ENCODE assay signal across 1 cellular context in the genomic region with DNA sequence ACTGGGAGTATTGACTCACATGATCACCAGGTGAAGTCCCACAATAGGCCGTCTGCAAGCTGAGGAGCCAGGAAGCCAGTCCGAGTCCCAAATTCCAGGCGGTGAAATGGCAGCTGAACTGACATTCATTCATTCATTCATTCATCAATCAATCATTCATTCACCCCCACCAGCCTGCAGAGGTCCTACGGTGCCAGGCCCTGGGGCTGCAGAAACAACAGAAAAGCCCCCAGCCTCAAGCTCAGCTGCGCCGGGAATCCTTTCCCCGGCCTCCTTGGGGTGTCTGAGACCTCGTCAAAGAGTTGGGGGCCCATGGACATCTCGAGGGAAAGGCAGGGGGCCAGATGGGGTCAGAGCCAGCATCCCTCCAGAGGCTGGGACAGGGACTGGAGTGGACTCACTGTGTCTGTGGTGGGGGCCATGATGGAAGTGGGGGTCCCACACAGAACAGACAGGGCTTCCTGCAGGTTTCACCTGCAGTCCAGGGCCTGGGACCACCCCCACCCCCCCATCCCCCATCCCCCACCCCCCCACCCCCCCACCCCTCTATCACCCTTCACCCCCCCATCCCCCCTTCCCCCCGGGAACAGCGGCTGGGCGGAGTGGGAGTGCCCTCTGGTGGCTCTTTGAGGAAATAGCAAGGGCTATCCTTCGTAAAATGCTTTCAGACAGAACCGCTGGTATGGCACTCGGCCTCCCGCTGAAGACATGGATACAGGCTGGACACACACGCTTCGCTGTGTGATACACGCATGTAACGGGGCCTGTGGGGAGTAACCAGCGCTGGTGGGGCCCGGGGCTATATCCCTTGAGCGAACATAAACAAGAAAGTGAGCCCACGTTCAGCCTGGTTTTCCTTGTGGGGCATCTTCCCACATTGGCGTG.
TF ChIP-seq lines count a peak whose summit lies in the region.

No MANE protein-coding gene starts in this region.

TF ChIP-seq in GM12878, 131 proteins besides CTCF, POLR2A, EP300 and RAD21 (continued from another document):
- TF ChIP-seq RB1 (IDR thresholded peaks at IDR 0.05; ENCODE audit: borderline replicate concordance) (no peak), SMC3 (IDR thresholded peaks at IDR 0.05; ENCODE audit: borderline replicate concordance, low read length) (peak; percentile 62; the same call in 1 of the 2 replicates), KDM1A (IDR thresholded peaks at IDR 0.05; ENCODE audit: borderline replicate concordance) (no peak), RELA (IDR thresholded peaks at IDR 0.05; ENCODE audit: borderline replicate concordance, partially characterized antibody) (no peak), YY1 (IDR thresholded peaks at IDR 0.05; ENCODE audit: low read depth, low read length) (peak; percentile 37; the same call in 1 of the 2 replicates), SUZ12 (IDR thresholded peaks at IDR 0.05; ENCODE audit: unreplicated experiment) (no peak), LARP7 (IDR thresholded peaks at IDR 0.05) (no peak), CHD2 (IDR thresholded peaks at IDR 0.05; ENCODE audit: borderline replicate concordance, low read depth, low read length) (peak; percentile 66; the same call in 1 of the 2 replicates), SMAD5 (IDR thresholded peaks at IDR 0.05; ENCODE audit: low read depth) (no peak), BMI1 (IDR thresholded peaks at IDR 0.05; ENCODE audit: borderline replicate concordance) (no peak), EZH2 (IDR thresholded peaks at IDR 0.05; ENCODE audit: borderline replicate concordance, control insufficient read depth, low read depth, low read length) (no peak), ZNF24 (IDR thresholded peaks at IDR 0.05) (peak; percentile 90)
- TF ChIP-seq, protein P1, sequence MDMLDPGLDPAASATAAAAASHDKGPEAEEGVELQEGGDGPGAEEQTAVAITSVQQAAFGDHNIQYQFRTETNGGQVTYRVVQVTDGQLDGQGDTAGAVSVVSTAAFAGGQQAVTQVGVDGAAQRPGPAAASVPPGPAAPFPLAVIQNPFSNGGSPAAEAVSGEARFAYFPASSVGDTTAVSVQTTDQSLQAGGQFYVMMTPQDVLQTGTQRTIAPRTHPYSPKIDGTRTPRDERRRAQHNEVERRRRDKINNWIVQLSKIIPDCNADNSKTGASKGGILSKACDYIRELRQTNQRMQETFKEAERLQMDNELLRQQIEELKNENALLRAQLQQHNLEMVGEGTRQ (IDR thresholded peaks at IDR 0.05; ENCODE audit: borderline replicate concordance, low read depth, low read length): no peak
- TF ChIP-seq, protein P2, sequence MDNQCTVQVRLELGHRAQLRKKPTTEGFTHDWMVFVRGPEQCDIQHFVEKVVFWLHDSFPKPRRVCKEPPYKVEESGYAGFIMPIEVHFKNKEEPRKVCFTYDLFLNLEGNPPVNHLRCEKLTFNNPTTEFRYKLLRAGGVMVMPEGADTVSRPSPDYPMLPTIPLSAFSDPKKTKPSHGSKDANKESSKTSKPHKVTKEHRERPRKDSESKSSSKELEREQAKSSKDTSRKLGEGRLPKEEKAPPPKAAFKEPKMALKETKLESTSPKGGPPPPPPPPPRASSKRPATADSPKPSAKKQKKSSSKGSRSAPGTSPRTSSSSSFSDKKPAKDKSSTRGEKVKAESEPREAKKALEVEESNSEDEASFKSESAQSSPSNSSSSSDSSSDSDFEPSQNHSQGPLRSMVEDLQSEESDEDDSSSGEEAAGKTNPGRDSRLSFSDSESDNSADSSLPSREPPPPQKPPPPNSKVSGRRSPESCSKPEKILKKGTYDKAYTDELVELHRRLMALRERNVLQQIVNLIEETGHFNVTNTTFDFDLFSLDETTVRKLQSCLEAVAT (IDR thresholded peaks at IDR 0.05): no peak
- TF ChIP-seq, protein P3, sequence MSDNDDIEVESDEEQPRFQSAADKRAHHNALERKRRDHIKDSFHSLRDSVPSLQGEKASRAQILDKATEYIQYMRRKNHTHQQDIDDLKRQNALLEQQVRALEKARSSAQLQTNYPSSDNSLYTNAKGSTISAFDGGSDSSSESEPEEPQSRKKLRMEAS (IDR thresholded peaks at IDR 0.05; ENCODE audit: low read depth, low read length): no peak
- TF ChIP-seq, protein P4, sequence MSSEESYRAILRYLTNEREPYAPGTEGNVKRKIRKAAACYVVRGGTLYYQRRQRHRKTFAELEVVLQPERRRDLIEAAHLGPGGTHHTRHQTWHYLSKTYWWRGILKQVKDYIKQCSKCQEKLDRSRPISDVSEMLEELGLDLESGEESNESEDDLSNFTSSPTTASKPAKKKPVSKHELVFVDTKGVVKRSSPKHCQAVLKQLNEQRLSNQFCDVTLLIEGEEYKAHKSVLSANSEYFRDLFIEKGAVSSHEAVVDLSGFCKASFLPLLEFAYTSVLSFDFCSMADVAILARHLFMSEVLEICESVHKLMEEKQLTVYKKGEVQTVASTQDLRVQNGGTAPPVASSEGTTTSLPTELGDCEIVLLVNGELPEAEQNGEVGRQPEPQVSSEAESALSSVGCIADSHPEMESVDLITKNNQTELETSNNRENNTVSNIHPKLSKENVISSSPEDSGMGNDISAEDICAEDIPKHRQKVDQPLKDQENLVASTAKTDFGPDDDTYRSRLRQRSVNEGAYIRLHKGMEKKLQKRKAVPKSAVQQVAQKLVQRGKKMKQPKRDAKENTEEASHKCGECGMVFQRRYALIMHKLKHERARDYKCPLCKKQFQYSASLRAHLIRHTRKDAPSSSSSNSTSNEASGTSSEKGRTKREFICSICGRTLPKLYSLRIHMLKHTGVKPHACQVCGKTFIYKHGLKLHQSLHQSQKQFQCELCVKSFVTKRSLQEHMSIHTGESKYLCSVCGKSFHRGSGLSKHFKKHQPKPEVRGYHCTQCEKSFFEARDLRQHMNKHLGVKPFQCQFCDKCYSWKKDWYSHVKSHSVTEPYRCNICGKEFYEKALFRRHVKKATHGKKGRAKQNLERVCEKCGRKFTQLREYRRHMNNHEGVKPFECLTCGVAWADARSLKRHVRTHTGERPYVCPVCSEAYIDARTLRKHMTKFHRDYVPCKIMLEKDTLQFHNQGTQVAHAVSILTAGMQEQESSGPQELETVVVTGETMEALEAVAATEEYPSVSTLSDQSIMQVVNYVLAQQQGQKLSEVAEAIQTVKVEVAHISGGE (CRISPR knock-in tag; IDR thresholded peaks at IDR 0.05): no peak
